Comparison of ENCODE assay signal across 28 cellular contexts in the genomic region with DNA sequence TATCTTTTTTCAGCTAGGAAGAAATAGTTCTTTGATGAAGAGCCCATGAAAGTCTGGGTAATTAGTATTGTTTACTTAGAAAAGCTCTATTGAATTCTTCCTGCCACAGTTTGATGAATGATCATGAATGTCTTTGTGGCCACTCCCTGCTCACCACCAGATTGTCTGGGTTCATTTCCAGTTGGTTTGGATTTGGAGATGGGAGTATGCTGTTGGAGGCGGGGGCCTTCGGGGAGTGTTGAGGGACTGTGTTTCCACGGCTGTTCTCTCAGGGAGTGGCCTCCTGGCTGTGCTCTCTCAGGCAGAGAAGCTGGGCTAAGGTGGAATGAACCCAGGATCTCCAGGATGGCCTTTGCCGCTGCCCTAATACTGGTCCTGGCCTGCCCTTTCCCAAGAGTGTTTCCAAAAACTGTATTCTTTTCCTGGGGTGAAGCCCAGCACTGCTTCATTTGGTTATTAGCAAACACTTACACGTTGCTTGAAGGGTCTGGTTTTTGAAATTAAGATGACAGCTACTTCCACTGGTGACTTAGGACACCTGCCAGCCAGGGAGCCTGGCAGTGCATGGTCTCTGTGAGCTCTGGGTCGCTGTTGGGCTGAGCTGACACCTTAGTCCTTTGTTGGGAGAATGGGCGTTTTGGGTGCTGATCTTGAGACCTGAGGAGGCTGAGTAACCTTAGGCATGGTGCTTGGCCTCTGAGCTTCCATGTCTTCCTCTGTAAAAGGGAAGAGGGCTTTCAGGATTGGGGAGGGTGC. TPM values are rescaled to one million over a fixed set of nuclear protein-coding genes. Genes with fewer than 3 reads are reported as not detected.
DNase-seq lines count a peak whose midpoint lies in the region; ATAC-seq, FAIRE-seq and TF ChIP-seq lines count a peak whose summit lies in the region.
"Had no signal": no experiment of that assay in that cellular context is flagged by ENCODE, and none has a peak within 500 bp of the region (broad histone marks: within the 10 kb centered on the region; RNA-seq: fewer than 3 reads in every experiment).

No MANE protein-coding gene starts in this region.

- H3K4me3 Mint-ChIP-seq in Caco-2 (ENCODE audit: unreplicated experiment), result no peak overlapping the region
- no peak overlapping the region for H3K4me3 Mint-ChIP-seq in astrocyte (ENCODE audit: unreplicated experiment)
- no peak overlapping the region for H3K4me3 Mint-ChIP-seq in mesothelial cell of epicardium
- H3K4me3 Mint-ChIP-seq in stimulated activated memory B cell treated with anti-CD40 and anti-IgM and Interleukin-4, amounts not matched to agents 10 μg/mL and 1 μg/mL and 100 μg/mL, for 72 hours, result no peak overlapping the region
- H3K4me3 Mint-ChIP-seq: activated CD4-positive, alpha-beta memory T cell treated with anti-CD3 and anti-CD28 coated beads, Interleukin-2, amount 10 ng/mL, durations not matched to agents 7 days and 5 days; activated T-cell treated with anti-CD3 and anti-CD28 coated beads, Interleukin-2, amount 50 U/mL, for 24 hours; CD4-positive, alpha-beta T cell; endodermal cell; neural progenitor cell; T-helper 2 cell treated with Interferon-gamma antibody and Interleukin-4, amounts not matched to agents 5 μg/mL and 100 μg/mL, for 36 hours had no signal

- H3K27me3 Mint-ChIP-seq in Caco-2 (ENCODE audit: insufficient read depth, unreplicated experiment), result no peaks in the 10 kb centered on the region
- H3K27me3 Mint-ChIP-seq in astrocyte (ENCODE audit: low read depth, unreplicated experiment), result no peaks in the 10 kb centered on the region
- no peaks in the 10 kb centered on the region for H3K27me3 Mint-ChIP-seq in mesothelial cell of epicardium (ENCODE audit: low read depth)
- H3K27me3 Mint-ChIP-seq in stimulated activated memory B cell treated with anti-CD40 and anti-IgM and Interleukin-4, amounts not matched to agents 10 μg/mL and 1 μg/mL and 100 μg/mL, for 72 hours, result no peaks in the 10 kb centered on the region
- H3K27me3 Mint-ChIP-seq: activated CD4-positive, alpha-beta memory T cell treated with anti-CD3 and anti-CD28 coated beads, Interleukin-2, amount 10 ng/mL, durations not matched to agents 7 days and 5 days; activated T-cell treated with anti-CD3 and anti-CD28 coated beads, Interleukin-2, amount 50 U/mL, for 24 hours; CD4-positive, alpha-beta T cell had no signal

- ATAC-seq in HG02571 (IDR thresholded peaks at IDR 0.05; ENCODE audit: unreplicated experiment), result no peak
- ATAC-seq in stimulated activated memory B cell treated with anti-CD40 and anti-IgM and Interleukin-4, amounts not matched to agents 10 μg/mL and 1 μg/mL and 100 μg/mL, for 72 hours, result no peak
- ATAC-seq: activated CD4-positive, CD25-positive, alpha-beta regulatory T cell treated with anti-CD3 and anti-CD28 coated beads, Interleukin-2, amount 50 U/mL, for 24 hours; K562 had no signal

- H3K4me1 ChIP-seq in Caco-2 (peaks cover 14% of the 10 kb centered on the region), astrocyte (ENCODE audit: insufficient read depth, low read length) (no peaks in the 10 kb centered on the region)
- H3K4me1 ChIP-seq: HAP-1, neural progenitor cell had no signal

- intact Hi-C loops in Caco-2 (cut with micrococcal nuclease; ENCODE audit: unreplicated experiment), result loop anchor here (1.0 kb wide), 1 partner anchor 20 kb away; no protein-coding TSS in a partner anchor

- TSS peak; percentile 9 for BruUV-seq in Caco-2 (replicated peaks; lab: Mats Ljungman, UMichigan)

- H3K9ac ChIP-seq in astrocyte (ENCODE audit: low read length), result no peak overlapping the region
- H3K9ac ChIP-seq: neural progenitor cell had no signal

- DNase-seq in Caco-2 (peak; percentile 74 to 80), NCI-H146 (lab: John Stamatoyannopoulos, UW) (peak; percentile 63), astrocyte (ENCODE audit: low read depth) (peak; percentile 22), mesothelial cell of epicardium (ENCODE audit: low spot score in 2 of 2, unreplicated experiment in 2 of 2) (no peak), midbrain (lab: John Stamatoyannopoulos, UW) (no peak)
- DNase-seq: activated CD4-positive, alpha-beta memory T cell treated with anti-CD3 and anti-CD28 coated beads, Interleukin-2, amount 10 ng/mL, durations not matched to agents 7 days and 5 days; activated naive CD4-positive, alpha-beta T cell; activated T-cell treated with anti-CD3 and anti-CD28 coated beads, Interleukin-2, amount 50 U/mL, for 24 hours; amniotic stem cell; CD4-positive, alpha-beta T cell; cortex of kidney; DMS153; endodermal cell; heart left ventricle; left ventricle myocardium inferior; NCI-H1930; NCI-H446 treated with DMSO at 0.1 percent for 48 hours; substantia nigra had no signal

- H3K9me3 Mint-ChIP-seq in Caco-2 (ENCODE audit: unreplicated experiment) (no peaks in the 10 kb centered on the region), astrocyte (ENCODE audit: unreplicated experiment) (no peaks in the 10 kb centered on the region), mesothelial cell of epicardium (peaks cover 9% of the 10 kb centered on the region)
- no peaks in the 10 kb centered on the region for H3K9me3 Mint-ChIP-seq in stimulated activated memory B cell treated with anti-CD40 and anti-IgM and Interleukin-4, amounts not matched to agents 10 μg/mL and 1 μg/mL and 100 μg/mL, for 72 hours
- H3K9me3 Mint-ChIP-seq: CD4-positive, alpha-beta T cell had no signal

- H3K9me3 ChIP-seq in Caco-2 (peaks cover 5% of the 10 kb centered on the region; the same call in 1 of the 2 replicates), astrocyte (ENCODE audit: insufficient read depth, low read depth, low read length) (no peaks in the 10 kb centered on the region)
- H3K9me3 ChIP-seq: HAP-1, left ventricle myocardium inferior had no signal

- H3K27ac ChIP-seq in astrocyte (ENCODE audit: low read depth, low read length), result no peak overlapping the region
- H3K27ac ChIP-seq: left ventricle myocardium inferior, neural progenitor cell, SK-N-MC had no signal

- no peak overlapping the region for H3K4me3 ChIP-seq in Caco-2 (ENCODE audit: low read depth, low read length)
- H3K4me3 ChIP-seq in astrocyte (ENCODE audit: insufficient read depth, low read depth, low read length), result no peak overlapping the region
- H3K4me3 ChIP-seq: HAP-1, heart left ventricle, K562, left ventricle myocardium inferior, neural progenitor cell, SK-N-MC had no signal

- CTCF ChIA-PET in Caco-2 (lab: Charles Lee), result interaction anchor here (0.9 to 3.1 kb wide), 4 partner anchors 20 to 66 kb away, joined by 3 to 27 read pairs (median 12); partner anchors contain the start of genes PRPF6 and SAMD10

- TF ChIP-seq CTCF in Caco-2 (IDR thresholded peaks at IDR 0.05; ENCODE audit: insufficient read depth in 1 of 2, low read depth in 1 of 2, low read length in 1 of 2, severe bottlenecking in 1 of 2, unreplicated experiment in 1 of 2) (no peak), astrocyte (IDR thresholded peaks at IDR 0.05; ENCODE audit: insufficient read depth, low read depth, low read length) (no peak), mesothelial cell of epicardium (IDR thresholded peaks at IDR 0.05; ENCODE audit: unreplicated experiment) (no peak)

- H3K79me2 ChIP-seq in astrocyte (ENCODE audit: insufficient read depth, low read length), result peaks cover 20% of the 10 kb centered on the region

- peaks cover 100% of the 10 kb centered on the region for H3K36me3 Mint-ChIP-seq in Caco-2 (ENCODE audit: insufficient read depth, unreplicated experiment)
- peaks cover 22% of the 10 kb centered on the region for H3K36me3 Mint-ChIP-seq in astrocyte (ENCODE audit: low read depth, unreplicated experiment)
- peaks cover 44% of the 10 kb centered on the region for H3K36me3 Mint-ChIP-seq in mesothelial cell of epicardium
- peaks cover 58% of the 10 kb centered on the region for H3K36me3 Mint-ChIP-seq in stimulated activated memory B cell treated with anti-CD40 and anti-IgM and Interleukin-4, amounts not matched to agents 10 μg/mL and 1 μg/mL and 100 μg/mL, for 72 hours

- no peak overlapping the region for H2AFZ ChIP-seq in astrocyte (ENCODE audit: low read depth, low read length)
- H2AFZ ChIP-seq: neural progenitor cell had no signal

- H3K27me3 ChIP-seq in Caco-2 (replicated peaks; ENCODE audit: control insufficient read depth, insufficient read depth, low read length) (no peaks in the 10 kb centered on the region), astrocyte (ENCODE audit: insufficient read depth, low read length) (no peaks in the 10 kb centered on the region)
- H3K27me3 ChIP-seq: heart left ventricle, neural progenitor cell had no signal

- no peaks in the 10 kb centered on the region for H3K4me1 Mint-ChIP-seq in Caco-2 (ENCODE audit: low read depth, unreplicated experiment)
- H3K4me1 Mint-ChIP-seq in astrocyte (ENCODE audit: low read depth, unreplicated experiment), result no peaks in the 10 kb centered on the region
- peaks cover 10% of the 10 kb centered on the region for H3K4me1 Mint-ChIP-seq in mesothelial cell of epicardium
- H3K4me1 Mint-ChIP-seq in stimulated activated memory B cell treated with anti-CD40 and anti-IgM and Interleukin-4, amounts not matched to agents 10 μg/mL and 1 μg/mL and 100 μg/mL, for 72 hours, result peaks cover 5% of the 10 kb centered on the region
- H3K4me1 Mint-ChIP-seq: neural progenitor cell had no signal

- H4K20me1 ChIP-seq in astrocyte (ENCODE audit: insufficient read depth, low read length), result peaks cover 64% of the 10 kb centered on the region

- H3K36me3 ChIP-seq in Caco-2 (ENCODE audit: control insufficient read depth, insufficient read depth, low read length) (peaks cover 25% of the 10 kb centered on the region), astrocyte (ENCODE audit: insufficient read depth, low read length) (peaks cover 42% of the 10 kb centered on the region)
- H3K36me3 ChIP-seq: neural progenitor cell had no signal

- H3K4me2 ChIP-seq in astrocyte (ENCODE audit: low read length), result no peak overlapping the region
- H3K4me2 ChIP-seq: neural progenitor cell had no signal

- POLR2A ChIA-PET in Caco-2 (lab: Charles Lee), result interaction anchor here (1.2 to 1.3 kb wide), 2 partner anchors 24 to 58 kb away, joined by 4 to 5 read pairs; partner anchors contain the start of gene TCEA2

- H3K27ac Mint-ChIP-seq in Caco-2 (ENCODE audit: unreplicated experiment), result peak overlapping the region; percentile 39
- no peak overlapping the region for H3K27ac Mint-ChIP-seq in astrocyte (ENCODE audit: unreplicated experiment)
- peak overlapping the region; percentile 80 for H3K27ac Mint-ChIP-seq in mesothelial cell of epicardium
- no peak overlapping the region for H3K27ac Mint-ChIP-seq in stimulated activated memory B cell treated with anti-CD40 and anti-IgM and Interleukin-4, amounts not matched to agents 10 μg/mL and 1 μg/mL and 100 μg/mL, for 72 hours
- H3K27ac Mint-ChIP-seq: activated CD4-positive, alpha-beta memory T cell treated with anti-CD3 and anti-CD28 coated beads, Interleukin-2, amount 10 ng/mL, durations not matched to agents 7 days and 5 days; CD4-positive, alpha-beta T cell; endodermal cell; neural progenitor cell; T-helper 2 cell treated with Interferon-gamma antibody and Interleukin-4, amounts not matched to agents 5 μg/mL and 100 μg/mL, for 36 hours had no signal

- FAIRE-seq in astrocyte (lab: Jason Lieb, UNC), result no peak
- FAIRE-seq: bronchial epithelial cell, K562, urothelium cell line had no signal

RNA-seq across cellular contexts. Expression of gene PRPF6, which starts 23.2 kb away (rescaled TPM):
- total RNA-seq in Caco-2 (2022) (176 and 181 TPM in 2 replicates), astrocyte (52.3 and 52.6 TPM in 2 replicates), mesothelial cell of epicardium (65.2 to 68.2 TPM (median 65.9 TPM) in 3 replicates)

RNA-seq across cellular contexts. Expression of gene SAMD10, which starts 24.7 kb away (rescaled TPM):
- total RNA-seq in Caco-2 (2022) (13.4 and 13.6 TPM in 2 replicates), astrocyte (2.7 and 4.3 TPM in 2 replicates), mesothelial cell of epicardium (10.3 to 11.7 TPM (median 11.4 TPM) in 3 replicates)

RNA-seq across cellular contexts. Expression of gene C20orf204, which starts 31.8 kb away (rescaled TPM):
- total RNA-seq in Caco-2 (2022) (3.2 and 3.3 TPM in 2 replicates), astrocyte (0.75 and 0.99 TPM in 2 replicates), mesothelial cell of epicardium (2.8 to 4.2 TPM (median 3.2 TPM) in 3 replicates)

RNA-seq across cellular contexts. Expression of gene ZNF512B, which starts 34.4 kb away (rescaled TPM):
- total RNA-seq in Caco-2 (2022) (40.0 and 47.9 TPM in 2 replicates), astrocyte (27.5 and 27.7 TPM in 2 replicates), mesothelial cell of epicardium (60.0 to 62.0 TPM (median 61.0 TPM) in 3 replicates)

RNA-seq across cellular contexts. Expression of gene SOX18, which starts 45.3 kb away (rescaled TPM):
- total RNA-seq in Caco-2 (2022), result 0.44 and 0.84 TPM in 2 replicates
- total RNA-seq in astrocyte, result 0.52 and 0.60 TPM in 2 replicates
- total RNA-seq in mesothelial cell of epicardium, result 0.23 to 0.34 TPM in 2 of 3 replicates, not detected in the other
- total RNA-seq: bronchial epithelial cell; CD4-positive, alpha-beta T cell had no signal

Comparison
In these comparisons a context has a peak if more than half of its experiments do, and no peak if none do; other contexts are left out.
1. DNase-seq: peak in Caco-2 (2 of 2), NCI-H146 (single experiment) and astrocyte (single experiment); none in mesothelial cell of epicardium (0 of 2) and midbrain (single experiment).
2. H3K27ac Mint-ChIP-seq: peak in Caco-2 (single experiment) and mesothelial cell of epicardium (single experiment); none in astrocyte (single experiment) and stimulated activated memory B cell treated with anti-CD40 and anti-IgM and Interleukin-4, amounts not matched to agents 10 μg/mL and 1 μg/mL and 100 μg/mL, for 72 hours (single experiment).